Comparison of ENCODE assay signal across 37 cellular contexts in the genomic region with DNA sequence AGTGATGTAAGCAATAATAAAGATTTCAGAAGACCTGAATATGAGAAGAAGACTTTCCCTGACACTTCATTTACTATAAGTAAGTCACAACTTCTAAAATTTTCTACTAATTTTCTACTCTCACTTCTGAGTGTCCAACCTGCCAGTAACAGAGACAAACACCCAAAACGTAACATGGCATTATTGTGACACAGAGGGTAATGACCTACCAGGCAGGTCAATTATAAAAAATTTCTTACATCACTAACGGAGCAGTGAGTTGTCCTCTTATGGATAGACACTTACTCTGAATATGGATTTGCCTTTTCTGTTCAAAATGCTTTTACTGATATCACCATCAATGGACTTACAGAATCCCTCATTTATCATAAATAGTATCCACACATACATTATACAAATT.
"Had no signal": no experiment of that assay in that cellular context is flagged by ENCODE, and none has a peak within 500 bp of the region (broad histone marks: within the 10 kb centered on the region; RNA-seq: fewer than 3 reads in every experiment).

No MANE protein-coding gene starts in this region.

- H3K4me1 ChIP-seq: adrenal gland had no signal

- H3K9me3 ChIP-seq: adrenal gland had no signal

- H3K9me3 Mint-ChIP-seq: activated B cell treated with CpG ODN at 0.5 μM for 24 hours; activated CD4-positive, alpha-beta T cell treated with anti-CD3 and anti-CD28 coated beads, Interleukin-2, amount 10 ng/mL, durations not matched to agents 24 days and 14 days; activated CD8-positive, alpha-beta T cell treated with anti-CD3 and anti-CD28 coated beads for 36 hours; activated naive CD4-positive, alpha-beta T cell treated with anti-CD3 and anti-CD28 coated beads, Interleukin-2, amount 50 U/mL, for 72 hours; activated T-cell treated with anti-CD3 and anti-CD28 coated beads, Interleukin-2, amount 50 U/mL, for 4 hours; activated T-helper 1 cell treated with anti-CD3 and anti-CD28 coated beads, Interleukin-12 subunit alpha, Interleukin-12 subunit beta, Interleukin-2, Interleukin-4 antibody, amounts not matched to agents 30 ng/mL and 10 ng/mL and 1 ng/mL, durations not matched to agents 14 hours and 24 hours and 36 hours; activated T-helper 17 cell treated with anti-CD3 and anti-CD28 coated beads, Interleukin-2, amount 50 U/mL, for 72 hours; brain; T-helper 1 cell treated with Interleukin-12 subunit alpha and Interleukin-12 subunit beta and Interleukin-4 antibody, amounts not matched to agents 30 μg/mL and 1 μg/mL, for 36 hours; T-helper 2 cell treated with Interferon-gamma antibody and Interleukin-4, amounts not matched to agents 5 μg/mL and 100 μg/mL, for 36 hours had no signal

- H3K4me3 Mint-ChIP-seq: activated B cell treated with CpG ODN at 0.5 μM for 24 hours; activated CD4-positive, alpha-beta memory T cell treated with anti-CD3 and anti-CD28 coated beads for 36 hours; activated CD4-positive, alpha-beta T cell treated with anti-CD3 and anti-CD28 coated beads, Interleukin-2, amount 10 ng/mL, durations not matched to agents 24 days and 14 days; activated CD8-positive, alpha-beta T cell treated with anti-CD3 and anti-CD28 coated beads for 36 hours; activated naive CD4-positive, alpha-beta T cell treated with anti-CD3 and anti-CD28 coated beads for 36 hours; activated naive CD8-positive, alpha-beta T cell treated with anti-CD3 and anti-CD28 coated beads for 36 hours; activated T-cell treated with anti-CD3 and anti-CD28 coated beads, Interleukin-2, amount 50 U/mL, for 4 hours; activated T-cell treated with anti-CD3 and anti-CD28 coated beads, Interleukin-2, amount 50 U/mL, for 72 hours; activated T-helper 1 cell treated with anti-CD3 and anti-CD28 coated beads, Interleukin-12 subunit alpha, Interleukin-12 subunit beta, Interleukin-2, Interleukin-4 antibody, amounts not matched to agents 30 ng/mL and 10 ng/mL and 1 ng/mL, durations not matched to agents 14 hours and 24 hours and 36 hours; activated T-helper 17 cell treated with anti-CD3 and anti-CD28 coated beads, Interleukin-2, amount 50 U/mL, for 72 hours; brain; central memory CD8-positive, alpha-beta T cell; T-helper 1 cell treated with Interleukin-12 subunit alpha and Interleukin-12 subunit beta and Interleukin-4 antibody, amounts not matched to agents 30 μg/mL and 1 μg/mL, for 36 hours; T-helper 2 cell treated with Interferon-gamma antibody and Interleukin-4, amounts not matched to agents 5 μg/mL and 100 μg/mL, for 36 hours had no signal

- H3K4me1 Mint-ChIP-seq: activated B cell treated with CpG ODN at 0.5 μM for 24 hours; activated CD4-positive, alpha-beta T cell treated with anti-CD3 and anti-CD28 coated beads, Interleukin-2, amount 10 ng/mL, durations not matched to agents 24 days and 14 days; activated naive CD8-positive, alpha-beta T cell treated with anti-CD3 and anti-CD28 coated beads for 36 hours; activated T-helper 17 cell treated with anti-CD3 and anti-CD28 coated beads, Interleukin-2, amount 50 U/mL, for 72 hours; brain; central memory CD8-positive, alpha-beta T cell had no signal

- H3K27me3 Mint-ChIP-seq: activated B cell treated with CpG ODN at 0.5 μM for 24 hours; activated CD4-positive, alpha-beta memory T cell treated with anti-CD3 and anti-CD28 coated beads for 36 hours; activated CD4-positive, alpha-beta T cell treated with anti-CD3 and anti-CD28 coated beads, Interleukin-2, amount 10 ng/mL, durations not matched to agents 24 days and 14 days; activated CD8-positive, alpha-beta T cell treated with anti-CD3 and anti-CD28 coated beads for 36 hours; activated naive CD8-positive, alpha-beta T cell treated with anti-CD3 and anti-CD28 coated beads for 36 hours; activated T-helper 17 cell treated with anti-CD3 and anti-CD28 coated beads, Interleukin-2, amount 50 U/mL, for 72 hours; brain; central memory CD8-positive, alpha-beta T cell had no signal

- H3K36me3 Mint-ChIP-seq: activated CD4-positive, alpha-beta memory T cell treated with anti-CD3 and anti-CD28 coated beads for 36 hours; activated naive CD4-positive, alpha-beta T cell treated with anti-CD3 and anti-CD28 coated beads, Interleukin-2, amount 50 U/mL, for 72 hours; activated naive CD8-positive, alpha-beta T cell treated with anti-CD3 and anti-CD28 coated beads for 36 hours; brain had no signal

- H3K4me3 ChIP-seq: adrenal gland, cardiac muscle cell had no signal

- H3K27ac ChIP-seq: adrenal gland, cardiac muscle cell, VCaP had no signal

- FAIRE-seq: bronchial epithelial cell, TTC549 had no signal

- H3K27ac Mint-ChIP-seq: activated B cell treated with CpG ODN at 0.5 μM for 24 hours; activated CD4-positive, alpha-beta memory T cell treated with anti-CD3 and anti-CD28 coated beads for 36 hours; activated CD4-positive, alpha-beta T cell treated with anti-CD3 and anti-CD28 coated beads, Interleukin-2, amount 10 ng/mL, durations not matched to agents 24 days and 14 days; activated CD8-positive, alpha-beta T cell treated with anti-CD3 and anti-CD28 coated beads for 36 hours; activated naive CD4-positive, alpha-beta T cell treated with anti-CD3 and anti-CD28 coated beads for 36 hours; activated naive CD4-positive, alpha-beta T cell treated with anti-CD3 and anti-CD28 coated beads, Interleukin-2, amount 50 U/mL, for 72 hours; activated naive CD8-positive, alpha-beta T cell treated with anti-CD3 and anti-CD28 coated beads for 36 hours; activated T-cell treated with anti-CD3 and anti-CD28 coated beads, Interleukin-2, amount 50 U/mL, for 72 hours; activated T-helper 1 cell treated with anti-CD3 and anti-CD28 coated beads, Interleukin-12 subunit alpha, Interleukin-12 subunit beta, Interleukin-2, Interleukin-4 antibody, amounts not matched to agents 30 ng/mL and 10 ng/mL and 1 ng/mL, durations not matched to agents 14 hours and 24 hours and 36 hours; activated T-helper 17 cell treated with anti-CD3 and anti-CD28 coated beads, Interleukin-2, amount 50 U/mL, for 72 hours; brain; T-helper 1 cell treated with Interleukin-12 subunit alpha and Interleukin-12 subunit beta and Interleukin-4 antibody, amounts not matched to agents 30 μg/mL and 1 μg/mL, for 36 hours; T-helper 2 cell treated with Interferon-gamma antibody and Interleukin-4, amounts not matched to agents 5 μg/mL and 100 μg/mL, for 36 hours had no signal

- DNase-seq: activated B cell treated with CpG ODN at 0.5 μM for 24 hours; activated CD4-positive, alpha-beta memory T cell treated with anti-CD3 and anti-CD28 coated beads for 36 hours; activated CD4-positive, alpha-beta T cell treated with anti-CD3 and anti-CD28 coated beads for 4 hours; activated CD4-positive, alpha-beta T cell treated with anti-CD3 and anti-CD28 coated beads, Interleukin-2, amount 10 ng/mL, durations not matched to agents 24 days and 14 days; activated CD4-positive, alpha-beta T cell treated with anti-CD3 and anti-CD28 coated beads, Interleukin-2, amount 50 U/mL, for 1 hour; activated CD4-positive, alpha-beta T cell treated with anti-CD3 and anti-CD28 coated beads, Interleukin-2, amount 50 U/mL, for 4 hours; activated CD4-positive, CD25-positive, alpha-beta regulatory T cell treated with anti-CD3 and anti-CD28 coated beads, Interleukin-2, amount 50 U/mL, for 72 hours; activated CD8-positive, alpha-beta memory T cell treated with anti-CD3 and anti-CD28 coated beads, Interleukin-2, amount 50 U/mL, for 4 hours; activated CD8-positive, alpha-beta T cell treated with anti-CD3 and anti-CD28 coated beads for 36 hours; activated effector memory CD4-positive, alpha-beta T cell treated with anti-CD3 and anti-CD28 coated beads, Interleukin-2, amount 50 U/mL, for 16 hours; activated gamma-delta T cell treated with Interleukin-2 at 50 U/mL for 16 hours; activated naive CD4-positive, alpha-beta T cell; activated naive CD4-positive, alpha-beta T cell treated with anti-CD3 and anti-CD28 coated beads for 36 hours; activated naive CD4-positive, alpha-beta T cell treated with anti-CD3 and anti-CD28 coated beads, Interleukin-2, amount 50 U/mL, for 16 hours; activated naive CD8-positive, alpha-beta T cell treated with anti-CD3 and anti-CD28 coated beads for 36 hours; activated T-cell treated with anti-CD3 and anti-CD28 coated beads for 4 hours; activated T-cell treated with anti-CD3 and anti-CD28 coated beads, Interleukin-2, amount 50 U/mL, for 1 hour; activated T-cell treated with anti-CD3 and anti-CD28 coated beads, Interleukin-2, amount 50 U/mL, for 4 hours; activated T-cell treated with anti-CD3 and anti-CD28 coated beads, Interleukin-2, amount 50 U/mL, for 72 hours; adrenal gland; amniotic stem cell; aorta; cerebellar nuclear complex; T-helper 1 cell; T-helper 2 cell; T-helper 9 cell had no signal

- ATAC-seq: activated CD8-positive, alpha-beta T cell treated with anti-CD3 and anti-CD28 coated beads for 36 hours; activated naive CD4-positive, alpha-beta T cell treated with anti-CD3 and anti-CD28 coated beads, Interleukin-2, amount 50 U/mL, for 72 hours; activated T-cell treated with anti-CD3 and anti-CD28 coated beads, Interleukin-2, amount 50 U/mL, for 4 hours; activated T-cell treated with anti-CD3 and anti-CD28 coated beads, Interleukin-2, amount 50 U/mL, for 72 hours; activated T-helper 17 cell treated with anti-CD3 and anti-CD28 coated beads, Interleukin-2, amount 50 U/mL, for 72 hours had no signal

- H3K36me3 ChIP-seq: adrenal gland, cardiac muscle cell had no signal

- H3K27me3 ChIP-seq: cardiac muscle cell had no signal
